Comparison of ENCODE assay signal across 8 cellular contexts in genomic region chr22:24555160-24555495, GRCh38. TPM values are rescaled to one million over a fixed set of nuclear protein-coding genes. Genes with fewer than 3 reads are reported as not detected.
A peak's percentile ranks its signal among the peaks of the same experiment; 100 is the strongest.
DNase-seq lines count a peak whose midpoint lies in the region; ATAC-seq, FAIRE-seq and TF ChIP-seq lines count a peak whose summit lies in the region.

No MANE protein-coding gene starts in this region.

- TF ChIP-seq POLR2A in A549 (IDR thresholded peaks at IDR 0.05; ENCODE audit: low read length) (no peak), breast epithelium (IDR thresholded peaks at IDR 0.05) (no peak)

- CTCF ChIA-PET in A549 (lab: Yijun Ruan, JAX), result interaction anchor here (0.7 kb wide), 1 partner anchor 17 kb away, joined by 5 read pairs; no protein-coding TSS in a partner anchor

- TF ChIP-seq CTCF in A549 (IDR thresholded peaks at IDR 0.05) (no peak), VCaP (conservative IDR thresholded peaks at IDR 0.05) (no peak), breast epithelium (IDR thresholded peaks at IDR 0.05) (no peak)

- 0% methylated on average over 9 of the region's 25 CpGs for WGBS in A549 (ENCODE audit: missing lambda C conversion rate)

- peak overlapping the region; percentile 70 for H3K4me2 ChIP-seq in A549

- H3K4me1 ChIP-seq in A549, result peaks cover 37% of the 10 kb centered on the region
- H3K4me1 ChIP-seq in breast epithelium, result peaks cover 0 to 21% of the 10 kb centered on the region in 2 donors

- H3K9me3 ChIP-seq in A549 (no peaks in the 10 kb centered on the region), breast epithelium (no peaks in the 10 kb centered on the region), iPS-18c (ENCODE audit: control insufficient read depth, insufficient read depth, low read length) (no peaks in the 10 kb centered on the region)

- ATAC-seq in A549 (peak; percentile 89 to 92), GM18861 (IDR thresholded peaks at IDR 0.05; ENCODE audit: unreplicated experiment) (peak; percentile 39), HG03097 (IDR thresholded peaks at IDR 0.05; ENCODE audit: low FRiP score, unreplicated experiment) (peak; percentile 66)

- intact Hi-C loops in breast epithelium (cut with DNase I; ENCODE audit: low total_unique reads), result no loop called here

- H3K4me3 ChIP-seq in A549 (peak overlapping the region; percentile 99), breast epithelium (peak overlapping the region; percentile 77 to 99 (median 82)), iPS-18c (ENCODE audit: insufficient read depth, low read depth, low read length) (peak overlapping the region; percentile 94), skin epidermis (peak overlapping the region; percentile 67 to 98 (median 84))

- no peaks in the 10 kb centered on the region for H3K36me3 ChIP-seq in breast epithelium

- POLR2A ChIA-PET in A549 (lab: Yijun Ruan, JAX), result interaction anchor here (0.6 to 1.0 kb wide), 8 partner anchors 9 to 396 kb away, joined by 3 to 6 read pairs (median 3); no protein-coding TSS in a partner anchor

- no peak for FAIRE-seq in A549 (lab: Jason Lieb, UNC)

- H3K27me3 ChIP-seq in breast epithelium, result no peaks in the 10 kb centered on the region

- peak overlapping the region; percentile 96 to 98 for H3K27ac ChIP-seq in A549
- H3K27ac ChIP-seq in VCaP, result peak overlapping the region; percentile 95
- H3K27ac ChIP-seq in breast epithelium, result peak overlapping the region; percentile 99 to 100
- peak overlapping the region; percentile 86 to 99 (median 98) for H3K27ac ChIP-seq in skin epidermis

- TF ChIP-seq EP300 in A549 (IDR thresholded peaks at IDR 0.05), result no peak

- no peak for TF ChIP-seq RAD21 in A549 (conservative IDR thresholded peaks at IDR 0.05 in 1 of 2, IDR thresholded peaks at IDR 0.05 in 1 of 2)

- peak; percentile 93 to 97 for DNase-seq in A549 (ENCODE audit: low read depth in 1 of 2, low spot score in 1 of 2)
- peak; percentile 98 for DNase-seq in NCI-H2171 (lab: John Stamatoyannopoulos, UW)
- peak; percentile 100 for DNase-seq in breast epithelium (ENCODE audit: low spot score in 2 of 2)

TF ChIP-seq in A549, 52 proteins besides CTCF, POLR2A, EP300 and RAD21:
- TF ChIP-seq NR3C1 (IDR thresholded peaks at IDR 0.05), result no peak
- no peak for TF ChIP-seq CHD4 (IDR thresholded peaks at IDR 0.05; ENCODE audit: borderline replicate concordance)
- no peak for TF ChIP-seq HEYL (CRISPR knock-in tag; IDR thresholded peaks at IDR 0.05)
- no peak for TF ChIP-seq RNF2 (IDR thresholded peaks at IDR 0.05; ENCODE audit: borderline replicate concordance, low read depth)
- no peak for TF ChIP-seq TP53 (CRISPR knock-in tag; IDR thresholded peaks at IDR 0.05)

RNA-seq across cellular contexts. Expression of gene GUCD1, which starts 0.2 kb away (rescaled TPM):
- polyA plus RNA-seq in A549 (2011; rRNA removed) (37.1 and 48.2 TPM in 2 replicates), A549 (2017; fragmentation: RNase III; extraction: RNeasy Plus Mini Kit Qiagen cat#74134 plus additional on column Dnase treatment) (37.7 to 43.8 TPM (median 43.5 TPM) in 3 replicates)
- polyA plus RNA-seq in A549 (2012; cell fraction: cytosol; rRNA removed), result 61.5 and 76.8 TPM in 2 replicates
- polyA plus RNA-seq in A549 (2012; cell fraction: nucleus; rRNA removed), result 61.6 and 75.0 TPM in 2 replicates
- 78.9 and 81.9 TPM in 2 replicates for polyA minus RNA-seq in A549 (2011; rRNA and poly(A)+ RNA removed)
- 100 to 1,000 TPM in 1 of 3 donors, 10 to 100 TPM in 2; 89.6 to 177 (median 91.4) TPM for total RNA-seq in breast epithelium

RNA-seq across cellular contexts. Expression of gene SNRPD3, which starts 0.7 kb away (rescaled TPM):
- polyA plus RNA-seq in A549 (2011; rRNA removed), result 157 and 212 TPM in 2 replicates
- polyA plus RNA-seq in A549 (2012; cell fraction: cytosol; rRNA removed), result 193 and 202 TPM in 2 replicates
- 86.5 and 137 TPM in 2 replicates for polyA plus RNA-seq in A549 (2012; cell fraction: nucleus; rRNA removed)
- polyA plus RNA-seq in A549 (2017; fragmentation: RNase III; extraction: RNeasy Plus Mini Kit Qiagen cat#74134 plus additional on column Dnase treatment), result 334 to 372 TPM (median 344 TPM) in 3 replicates
- 123 and 187 TPM in 2 replicates for polyA minus RNA-seq in A549 (2011; rRNA and poly(A)+ RNA removed)
- total RNA-seq in breast epithelium, result 100 to 1,000 TPM; 105 to 148 (median 124) TPM

RNA-seq across cellular contexts. Expression of gene LRRC75B, which starts 37.7 kb away (rescaled TPM):
- polyA plus RNA-seq in A549 (2011; rRNA removed), result 5.3 and 6.2 TPM in 2 replicates
- polyA plus RNA-seq in A549 (2012; cell fraction: cytosol; rRNA removed), result 9.7 and 13.7 TPM in 2 replicates
- 40.9 and 50.7 TPM in 2 replicates for polyA plus RNA-seq in A549 (2012; cell fraction: nucleus; rRNA removed)
- 5.5 to 8.3 TPM (median 7.1 TPM) in 3 replicates for polyA plus RNA-seq in A549 (2017; fragmentation: RNase III; extraction: RNeasy Plus Mini Kit Qiagen cat#74134 plus additional on column Dnase treatment)
- polyA minus RNA-seq in A549 (2011; rRNA and poly(A)+ RNA removed), result 5.1 and 7.3 TPM in 2 replicates
- total RNA-seq in breast epithelium, result 10 to 100 TPM; 10.7 to 23.1 (median 20.0) TPM

RNA-seq across cellular contexts. Expression of gene GGT1, which starts 47.9 kb away (rescaled TPM):
- polyA plus RNA-seq in A549 (2011; rRNA removed), result 50.1 and 51.5 TPM in 2 replicates
- 89.3 and 113 TPM in 2 replicates for polyA plus RNA-seq in A549 (2012; cell fraction: cytosol; rRNA removed)
- polyA plus RNA-seq in A549 (2012; cell fraction: nucleus; rRNA removed), result 325 and 377 TPM in 2 replicates
- polyA plus RNA-seq in A549 (2017; fragmentation: RNase III; extraction: RNeasy Plus Mini Kit Qiagen cat#74134 plus additional on column Dnase treatment), result 102 to 125 TPM (median 118 TPM) in 3 replicates
- polyA minus RNA-seq in A549 (2011; rRNA and poly(A)+ RNA removed), result 43.4 and 61.4 TPM in 2 replicates
- total RNA-seq in breast epithelium, result 1 to 10 TPM; 3.4 to 8.5 (median 4.6) TPM

RNA-seq across cellular contexts. Expression of gene UPB1, which starts 60.0 kb away (rescaled TPM):
- polyA plus RNA-seq in A549 (2011; rRNA removed), result 0.05 TPM in 1 of 2 replicates, not detected in the other
- polyA plus RNA-seq in A549 (2012; cell fraction: cytosol; rRNA removed), result 0.01 TPM in 1 of 2 replicates, not detected in the other
- polyA plus RNA-seq in A549 (2012; cell fraction: nucleus; rRNA removed), result 0.02 TPM in 1 of 2 replicates, not detected in the other
- 0.04 to 0.07 TPM (median 0.04 TPM) in 3 replicates for polyA plus RNA-seq in A549 (2017; fragmentation: RNase III; extraction: RNeasy Plus Mini Kit Qiagen cat#74134 plus additional on column Dnase treatment)
- not detected in 2 replicates for polyA minus RNA-seq in A549 (2011; rRNA and poly(A)+ RNA removed)
- under 1 TPM; 0.16 to 0.44 (median 0.33) TPM for total RNA-seq in breast epithelium

Comparison
In these comparisons a context has a peak if more than half of its experiments do, and no peak if none do; other contexts are left out.
1. Peak in every context shown above with its lines: DNase-seq, ATAC-seq, H3K4me3 ChIP-seq and H3K27ac ChIP-seq.
2. ATAC-seq: peak in every context shown above with its lines; median percentile 90 in A549; 66 in HG03097; 39 in GM18861.